Comparison of ENCODE assay signal across 2 cellular contexts in genomic region chr16:2969545-2970521, GRCh38.
TF ChIP-seq lines count a peak whose summit lies in the region.

No MANE protein-coding gene starts in this region.

TF ChIP-seq in Ishikawa, 13 proteins besides CTCF, POLR2A, EP300 and RAD21 (continued from another document):
- TF ChIP-seq, protein P1, sequence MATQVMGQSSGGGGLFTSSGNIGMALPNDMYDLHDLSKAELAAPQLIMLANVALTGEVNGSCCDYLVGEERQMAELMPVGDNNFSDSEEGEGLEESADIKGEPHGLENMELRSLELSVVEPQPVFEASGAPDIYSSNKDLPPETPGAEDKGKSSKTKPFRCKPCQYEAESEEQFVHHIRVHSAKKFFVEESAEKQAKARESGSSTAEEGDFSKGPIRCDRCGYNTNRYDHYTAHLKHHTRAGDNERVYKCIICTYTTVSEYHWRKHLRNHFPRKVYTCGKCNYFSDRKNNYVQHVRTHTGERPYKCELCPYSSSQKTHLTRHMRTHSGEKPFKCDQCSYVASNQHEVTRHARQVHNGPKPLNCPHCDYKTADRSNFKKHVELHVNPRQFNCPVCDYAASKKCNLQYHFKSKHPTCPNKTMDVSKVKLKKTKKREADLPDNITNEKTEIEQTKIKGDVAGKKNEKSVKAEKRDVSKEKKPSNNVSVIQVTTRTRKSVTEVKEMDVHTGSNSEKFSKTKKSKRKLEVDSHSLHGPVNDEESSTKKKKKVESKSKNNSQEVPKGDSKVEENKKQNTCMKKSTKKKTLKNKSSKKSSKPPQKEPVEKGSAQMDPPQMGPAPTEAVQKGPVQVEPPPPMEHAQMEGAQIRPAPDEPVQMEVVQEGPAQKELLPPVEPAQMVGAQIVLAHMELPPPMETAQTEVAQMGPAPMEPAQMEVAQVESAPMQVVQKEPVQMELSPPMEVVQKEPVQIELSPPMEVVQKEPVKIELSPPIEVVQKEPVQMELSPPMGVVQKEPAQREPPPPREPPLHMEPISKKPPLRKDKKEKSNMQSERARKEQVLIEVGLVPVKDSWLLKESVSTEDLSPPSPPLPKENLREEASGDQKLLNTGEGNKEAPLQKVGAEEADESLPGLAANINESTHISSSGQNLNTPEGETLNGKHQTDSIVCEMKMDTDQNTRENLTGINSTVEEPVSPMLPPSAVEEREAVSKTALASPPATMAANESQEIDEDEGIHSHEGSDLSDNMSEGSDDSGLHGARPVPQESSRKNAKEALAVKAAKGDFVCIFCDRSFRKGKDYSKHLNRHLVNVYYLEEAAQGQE (IDR thresholded peaks at IDR 0.05; ENCODE audit: low read depth) = no peak
- TF ChIP-seq CREB1 (IDR thresholded peaks at IDR 0.05; ENCODE audit: low read depth) (0 out of 2 replicates have a peak, but pooled peaks have one; percentile 14), NFIC (IDR thresholded peaks at IDR 0.05) (no peak), CEBPB (IDR thresholded peaks at IDR 0.05) (no peak), USF1 (IDR thresholded peaks at IDR 0.05) (no peak), TEAD4 (IDR thresholded peaks at IDR 0.05) (no peak), YY1 (IDR thresholded peaks at IDR 0.05; ENCODE audit: low read depth) (no peak), ZBTB7A (IDR thresholded peaks at IDR 0.05; ENCODE audit: low read depth) (peak; percentile 84)
- TF ChIP-seq, protein P2, sequence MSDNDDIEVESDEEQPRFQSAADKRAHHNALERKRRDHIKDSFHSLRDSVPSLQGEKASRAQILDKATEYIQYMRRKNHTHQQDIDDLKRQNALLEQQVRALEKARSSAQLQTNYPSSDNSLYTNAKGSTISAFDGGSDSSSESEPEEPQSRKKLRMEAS (IDR thresholded peaks at IDR 0.05) = no peak
TF ChIP-seq in Ishikawa: peak in this region for 3.

TF ChIP-seq in SK-N-SH, 30 proteins besides CTCF, POLR2A, EP300 and RAD21 (continued from another document):
- no peak for TF ChIP-seq USF1 (IDR thresholded peaks at IDR 0.05; ENCODE audit: borderline replicate concordance, low read depth)
TF ChIP-seq in SK-N-SH: peak in this region for 0.
